18 cellular contexts compared by ENCODE assay signal in genomic region chr1:187840557-187840956, GRCh38.
"Had no signal": no experiment of that assay in that cellular context is flagged by ENCODE, and none has a peak within 500 bp of the region (broad histone marks: within the 10 kb centered on the region; RNA-seq: fewer than 3 reads in every experiment).

No MANE protein-coding gene starts in this region.

- H3K36me3 ChIP-seq: ovary, suprapubic skin, upper lobe of right lung had no signal

- H3K36me3 Mint-ChIP-seq: activated naive CD4-positive, alpha-beta T cell treated with anti-CD3 and anti-CD28 coated beads, Interleukin-2, amount 50 U/mL, for 72 hours; memory B cell had no signal

- DNase-seq: activated CD4-positive, alpha-beta T cell treated with anti-CD3 and anti-CD28 coated beads, Interleukin-2, amount 50 U/mL, for 1 hour; activated CD4-positive, CD25-positive, alpha-beta regulatory T cell; anterior cingulate cortex; effector CD4-positive, alpha-beta T cell; immature natural killer cell; ovary; stimulated activated CD4-positive, alpha-beta T cell treated with anti-CD3 and anti-CD28 coated beads, Interleukin-4, amount 100 ng/mL, for 1 hour; stimulated activated CD8-positive, alpha-beta memory T cell treated with anti-CD3 and anti-CD28 coated beads, Interleukin-4, amount 100 ng/mL, for 48 hours; stimulated activated naive CD8-positive, alpha-beta T cell treated with anti-CD3 and anti-CD28 coated beads, Interleukin-15, Interleukin-2, amounts not matched to agents 100 U/mL and 50 U/mL, for 24 hours; upper lobe of right lung had no signal

- H3K27ac Mint-ChIP-seq: activated naive CD4-positive, alpha-beta T cell treated with anti-CD3 and anti-CD28 coated beads, Interleukin-2, amount 50 U/mL, for 72 hours; immature natural killer cell; memory B cell; T-helper 1 cell treated with Interleukin-12 subunit alpha and Interleukin-12 subunit beta and Interleukin-4 antibody, amounts not matched to agents 30 μg/mL and 1 μg/mL, for 36 hours had no signal

- H3K4me1 Mint-ChIP-seq: immature natural killer cell, memory B cell had no signal

- H3K27me3 Mint-ChIP-seq: memory B cell had no signal

- H3K27me3 ChIP-seq: ovary, suprapubic skin, upper lobe of right lung had no signal

- H3K27ac ChIP-seq: coronary artery, epithelial cell of prostate, ovary, SK-N-MC, suprapubic skin, upper lobe of right lung had no signal

- ATAC-seq: activated naive CD4-positive, alpha-beta T cell treated with anti-CD3 and anti-CD28 coated beads, Interleukin-2, amount 50 U/mL, for 72 hours; left lobe of liver; stimulated activated naive CD8-positive, alpha-beta T cell treated with anti-CD3 and anti-CD28 coated beads, Interleukin-15, Interleukin-2, amounts not matched to agents 100 U/mL and 50 U/mL, for 24 hours; upper lobe of right lung had no signal

- H3K9me3 ChIP-seq: ovary, suprapubic skin, upper lobe of right lung had no signal

- H3K4me3 Mint-ChIP-seq: immature natural killer cell; memory B cell; T-helper 1 cell treated with Interleukin-12 subunit alpha and Interleukin-12 subunit beta and Interleukin-4 antibody, amounts not matched to agents 30 μg/mL and 1 μg/mL, for 36 hours had no signal

- H3K4me3 ChIP-seq: coronary artery, ovary, SK-N-MC, suprapubic skin, upper lobe of right lung had no signal

- H3K4me1 ChIP-seq: suprapubic skin, upper lobe of right lung had no signal
